18 cellular contexts compared by ENCODE assay signal in genomic region chr5:5882706-5883105, GRCh38.
A peak's percentile ranks its signal among the peaks of the same experiment; 100 is the strongest.
DNase-seq lines count a peak whose midpoint lies in the region; ATAC-seq, FAIRE-seq and TF ChIP-seq lines count a peak whose summit lies in the region.
"Had no signal": no experiment of that assay in that cellular context is flagged by ENCODE, and none has a peak within 500 bp of the region (broad histone marks: within the 10 kb centered on the region; RNA-seq: fewer than 3 reads in every experiment).

No MANE protein-coding gene starts in this region.

- no peaks in the 10 kb centered on the region for H3K4me1 ChIP-seq in Karpas-422 (ENCODE audit: low read length)
- no peaks in the 10 kb centered on the region for H3K4me1 ChIP-seq in kidney (ENCODE audit: control insufficient read depth in 1 of 2, insufficient read depth in 1 of 2, low read depth in 1 of 2, low read length in 2 of 2)

- intact Hi-C loops in Right ventricle myocardium inferior (cut with DNase I): no loop called here
- intact Hi-C loops in left cardiac atrium (cut with DNase I): loop anchor here in 1 of 2 donors (10.0 kb wide), 1 partner anchor 388 kb away; no protein-coding TSS in a partner anchor
- intact Hi-C loops in kidney (cut with DNase I): no loop called here

- no peak overlapping the region for H3K4me3 Mint-ChIP-seq in osteocyte (ENCODE audit: unreplicated experiment)
- H3K4me3 Mint-ChIP-seq: CD4-positive, alpha-beta memory T cell; H9 had no signal

- H3K27me3 Mint-ChIP-seq in osteocyte (ENCODE audit: unreplicated experiment): no peaks in the 10 kb centered on the region

- H3K4me2 ChIP-seq in Karpas-422 (ENCODE audit: low read depth, low read length, poor library complexity, severe bottlenecking): no peak overlapping the region
- H3K4me2 ChIP-seq: A549, BLaER1 had no signal

- DNase-seq in Right ventricle myocardium inferior (ENCODE audit: missing footprints) (no peak), left cardiac atrium (no peak), Karpas-422 (peak; percentile 15), cerebellum (ENCODE audit: low spot score) (peak; percentile 77), osteocyte (ENCODE audit: extremely low spot score, unreplicated experiment) (peak; percentile 46), kidney (no peak), T-helper 2 cell (no peak), nucleus accumbens (lab: John Stamatoyannopoulos, UW) (no peak)
- DNase-seq: CD4-positive, alpha-beta memory T cell; DMS79 treated with DMSO at 0.1 percent for 48 hours; H9 had no signal

- peak; percentile 62 for ATAC-seq in Right ventricle myocardium inferior
- ATAC-seq in left cardiac atrium: no peak
- ATAC-seq: A549, GM12878 had no signal

- H3K9me3 Mint-ChIP-seq in osteocyte (ENCODE audit: unreplicated experiment): peaks cover 19% of the 10 kb centered on the region
- H3K9me3 Mint-ChIP-seq: H9 had no signal

- H2AFZ ChIP-seq in Karpas-422 (ENCODE audit: low read length): no peak overlapping the region

- no peaks in the 10 kb centered on the region for H4K20me1 ChIP-seq in Karpas-422 (ENCODE audit: insufficient read depth, low read depth, low read length)
- H4K20me1 ChIP-seq: BLaER1 had no signal

- H3K27ac ChIP-seq in Karpas-422 (ENCODE audit: low read length) (no peak overlapping the region), kidney (ENCODE audit: low read depth in 2 of 2, low read length in 2 of 2) (no peak overlapping the region)
- H3K27ac ChIP-seq: 22Rv1, A549, BLaER1 had no signal

- H3K4me3 ChIP-seq in Karpas-422 (ENCODE audit: low read length) (no peak overlapping the region), kidney (ENCODE audit: low read length in 2 of 2) (no peak overlapping the region)
- H3K4me3 ChIP-seq: A549, BLaER1, GM12878 had no signal

- H3K4me1 Mint-ChIP-seq in osteocyte (ENCODE audit: unreplicated experiment): no peaks in the 10 kb centered on the region
- H3K4me1 Mint-ChIP-seq: CD14-positive monocyte; CD4-positive, alpha-beta memory T cell had no signal

- no peaks in the 10 kb centered on the region for H3K36me3 Mint-ChIP-seq in osteocyte (ENCODE audit: unreplicated experiment)
- H3K36me3 Mint-ChIP-seq: CD14-positive monocyte; CD4-positive, alpha-beta memory T cell had no signal

- H3K36me3 ChIP-seq in Karpas-422 (ENCODE audit: insufficient read depth, low read length) (no peaks in the 10 kb centered on the region), kidney (ENCODE audit: control insufficient read depth in 1 of 2, insufficient read depth in 2 of 2, low read length in 2 of 2) (no peaks in the 10 kb centered on the region)
- H3K36me3 ChIP-seq: BLaER1 had no signal

- H3K9me3 ChIP-seq in Karpas-422 (ENCODE audit: low read length) (no peaks in the 10 kb centered on the region), kidney (ENCODE audit: control insufficient read depth in 1 of 2, low read length in 2 of 2) (no peaks in the 10 kb centered on the region)
- H3K9me3 ChIP-seq: A549, BLaER1 had no signal

- no peaks in the 10 kb centered on the region for H3K27me3 ChIP-seq in Karpas-422 (ENCODE audit: low read length)
- H3K27me3 ChIP-seq: BLaER1 had no signal

- TF ChIP-seq CTCF in osteocyte (IDR thresholded peaks at IDR 0.05) (no peak), kidney (IDR thresholded peaks at IDR 0.05; ENCODE audit: borderline replicate concordance, extremely low read depth, insufficient read depth) (no peak)

- no peak for FAIRE-seq in kidney (lab: Jason Lieb, UNC)
- FAIRE-seq: A549, GM12878, GM19239, H1 had no signal

- H3K9me2 ChIP-seq in Karpas-422 (replicated peaks; ENCODE audit: insufficient read depth, low read length): no peaks in the 10 kb centered on the region

- H3K79me2 ChIP-seq in Karpas-422 (ENCODE audit: low read length): no peaks in the 10 kb centered on the region

- no peak overlapping the region for H3K9ac ChIP-seq in Karpas-422 (ENCODE audit: low read length)
- no peak overlapping the region for H3K9ac ChIP-seq in kidney (ENCODE audit: low read length in 2 of 2)
- H3K9ac ChIP-seq: BLaER1 had no signal

- no peak overlapping the region for H3K27ac Mint-ChIP-seq in osteocyte (ENCODE audit: unreplicated experiment)
- H3K27ac Mint-ChIP-seq: CD14-positive monocyte; CD4-positive, alpha-beta memory T cell; H9 had no signal

Comparison
In these comparisons a context has a peak if more than half of its experiments do, and no peak if none do; other contexts are left out.
1. DNase-seq: peak in Karpas-422 (single experiment), cerebellum (single experiment) and osteocyte (single experiment); none in Right ventricle myocardium inferior (single experiment), left cardiac atrium (single experiment), kidney (single experiment), T-helper 2 cell (0 of 5) and nucleus accumbens (0 of 56).